In genomic region chr13:72399351-72399750, GRCh38 we compare ENCODE assay signal across 8 cellular contexts.
"Had no signal": no experiment of that assay in that cellular context is flagged by ENCODE, and none has a peak within 500 bp of the region (broad histone marks: within the 10 kb centered on the region; RNA-seq: fewer than 3 reads in every experiment).

No MANE protein-coding gene starts in this region.

- FAIRE-seq: G401.6, GM12878, GM12891, GM12892, GM18507, GM19239 had no signal

- ATAC-seq: GM12878 had no signal

- H3K4me3 ChIP-seq: GM12878 had no signal

- DNase-seq: GDM1, GF-D8 had no signal
